1 cellular context compared by ENCODE assay signal in the genomic region with DNA sequence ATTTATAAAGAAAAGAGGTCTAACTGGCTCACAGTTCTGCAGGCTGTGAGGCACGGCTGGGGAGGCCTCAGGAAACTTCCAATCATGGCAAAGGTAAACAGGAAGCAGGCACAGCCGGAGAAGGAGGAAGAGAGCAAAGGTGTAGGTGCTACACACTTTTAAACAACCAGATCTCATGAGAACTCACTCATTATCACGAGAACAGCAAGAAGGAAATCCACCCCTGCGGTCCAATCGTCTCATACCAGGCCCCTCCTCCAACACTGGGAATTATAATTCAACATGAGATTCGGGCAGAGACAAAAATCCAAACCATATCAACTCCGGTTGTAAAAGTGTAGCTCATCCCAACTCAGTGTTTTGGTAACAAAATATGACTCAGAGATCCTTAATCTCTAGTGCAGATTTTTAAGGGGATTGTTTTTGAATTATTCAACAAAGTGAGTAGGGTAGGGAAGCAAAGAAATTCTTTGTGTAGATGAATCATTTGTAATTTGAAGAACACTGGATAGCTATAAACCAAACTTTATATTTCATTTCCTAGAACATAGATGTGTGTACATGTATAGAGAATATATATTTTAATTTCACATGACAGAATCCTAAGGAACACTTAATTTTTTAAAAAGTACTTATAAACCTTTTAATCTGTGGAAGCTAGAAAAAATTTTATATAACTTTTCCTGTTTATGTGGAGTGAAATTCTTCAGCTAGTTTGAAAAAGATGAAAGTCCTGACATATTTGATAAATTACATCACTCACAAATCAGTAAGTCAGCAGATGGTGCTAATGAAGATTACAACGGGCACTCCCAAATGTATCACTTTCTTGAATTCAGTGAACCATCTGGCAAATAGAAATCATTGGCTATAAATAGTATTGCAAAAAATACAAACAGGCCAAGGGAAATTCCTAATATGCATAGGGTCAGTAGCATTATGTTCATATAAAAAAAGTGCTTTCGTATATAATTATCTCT.
TF ChIP-seq lines count a peak whose summit lies in the region.

No MANE protein-coding gene starts in this region.

TF ChIP-seq in SK-N-SH, 30 proteins besides CTCF, POLR2A, EP300 and RAD21 (continued from another document):
- TF ChIP-seq FOSL2 (IDR thresholded peaks at IDR 0.05; ENCODE audit: borderline replicate concordance, low read depth) (peak; percentile 87), MEF2A (IDR thresholded peaks at IDR 0.05; ENCODE audit: borderline replicate concordance, low read depth) (no peak), NFIC (IDR thresholded peaks at IDR 0.05; ENCODE audit: borderline replicate concordance) (peak; percentile 20; the same call in 1 of the 2 replicates), JUND (IDR thresholded peaks at IDR 0.05) (peak; percentile 81), SIN3A (IDR thresholded peaks at IDR 0.05; ENCODE audit: borderline replicate concordance, low read depth, low read length) (no peak), GATA2 (CRISPR knock-in tag; IDR thresholded peaks at IDR 0.05) (no peak)
- TF ChIP-seq, protein P1, sequence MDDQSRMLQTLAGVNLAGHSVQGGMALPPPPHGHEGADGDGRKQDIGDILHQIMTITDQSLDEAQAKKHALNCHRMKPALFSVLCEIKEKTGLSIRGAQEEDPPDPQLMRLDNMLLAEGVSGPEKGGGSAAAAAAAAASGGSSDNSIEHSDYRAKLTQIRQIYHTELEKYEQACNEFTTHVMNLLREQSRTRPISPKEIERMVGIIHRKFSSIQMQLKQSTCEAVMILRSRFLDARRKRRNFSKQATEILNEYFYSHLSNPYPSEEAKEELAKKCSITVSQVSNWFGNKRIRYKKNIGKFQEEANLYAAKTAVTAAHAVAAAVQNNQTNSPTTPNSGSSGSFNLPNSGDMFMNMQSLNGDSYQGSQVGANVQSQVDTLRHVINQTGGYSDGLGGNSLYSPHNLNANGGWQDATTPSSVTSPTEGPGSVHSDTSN (IDR thresholded peaks at IDR 0.05): peak; percentile 13; the same call in 1 of the 2 replicates
- TF ChIP-seq, protein P2, sequence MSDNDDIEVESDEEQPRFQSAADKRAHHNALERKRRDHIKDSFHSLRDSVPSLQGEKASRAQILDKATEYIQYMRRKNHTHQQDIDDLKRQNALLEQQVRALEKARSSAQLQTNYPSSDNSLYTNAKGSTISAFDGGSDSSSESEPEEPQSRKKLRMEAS (IDR thresholded peaks at IDR 0.05; ENCODE audit: low read depth): no peak
